8 cellular contexts compared by ENCODE assay signal in genomic region chr12:52119398-52120254, GRCh38. TPM values are rescaled to one million over a fixed set of nuclear protein-coding genes. Genes with fewer than 3 reads are reported as not detected.
DNase-seq lines count a peak whose midpoint lies in the region; ATAC-seq and TF ChIP-seq lines count a peak whose summit lies in the region.

No MANE protein-coding gene starts in this region.

- TF ChIP-seq CTCF in AG04449 (IDR thresholded peaks at IDR 0.05; ENCODE audit: insufficient read depth, low read length, missing control alignments) (peak; percentile 73), GM12873 (IDR thresholded peaks at IDR 0.05; ENCODE audit: insufficient read depth, low read depth, low read length, missing control alignments) (peak; percentile 81), heart right ventricle (IDR thresholded peaks at IDR 0.05) (peak; percentile 33 to 71 (median 60))

- peak; percentile 44 to 82 (median 59) for ATAC-seq in heart right ventricle
- ATAC-seq in GM21786 (IDR thresholded peaks at IDR 0.05; ENCODE audit: unreplicated experiment), result no peak

- POLR2A ChIA-PET in AG04449 (lab: Yijun Ruan, JAX), result no interaction called here

- H3K4me3 ChIP-seq in AG04449 (ENCODE audit: low read depth, low read length), result no peak overlapping the region
- no peak overlapping the region for H3K4me3 ChIP-seq in heart right ventricle

- no peaks in the 10 kb centered on the region for H3K36me3 ChIP-seq in heart right ventricle

- no peaks in the 10 kb centered on the region for H3K9me3 ChIP-seq in heart right ventricle

- CTCF ChIA-PET in AG04449 (lab: Yijun Ruan, JAX), result interaction anchor here (0.7 to 5.6 kb wide), 21 partner anchors 9 to 127 kb away, joined by 3 to 155 read pairs (median 6); partner anchors contain the start of gene TAMALIN

- intact Hi-C loops in heart right ventricle (cut with DNase I), result loop anchor here in 8 of 10 donors (2.0 to 10.0 kb wide), 7 partner anchors 37 to 125 kb away; no protein-coding TSS in a partner anchor

- H3K4me1 ChIP-seq in heart right ventricle, result peaks cover 4 to 17% (median 11%) of the 10 kb centered on the region in 9 donors

- peaks cover 0 to 40% (median 28%) of the 10 kb centered on the region in 7 donors for H3K27me3 ChIP-seq in heart right ventricle

- WGBS in heart right ventricle, 2 donors, result 23 to 24% methylated on average over 23 of the region's 23 CpGs

- no peak overlapping the region for H3K27ac ChIP-seq in heart right ventricle

- DNase-seq in AG04449 (ENCODE audit: low read depth, low spot score) (no peak), NCI-H2196 (lab: John Stamatoyannopoulos, UW; ENCODE audit: unreplicated experiment) (peak; percentile 88), activated T-cell treated with anti-CD3 and anti-CD28 coated beads for 48 hours (ENCODE audit: low read depth) (peak; percentile 38), heart right ventricle (no peak), NCI-H1105 treated with DMSO at 0.1 percent for 48 hours (lab: John Stamatoyannopoulos, UW) (no peak)
- DNase-seq in stimulated activated CD4-positive, alpha-beta T cell treated with anti-CD3 and anti-CD28 coated beads, TNF-alpha, amount 100 ng/mL, for 1 hour (ENCODE audit: low read depth in 3 of 3, low spot score in 1 of 3), result peak in 2 of 3 donors; percentile 11 to 26

RNA-seq across cellular contexts. Expression of gene SMIM41, which starts 40.1 kb away (rescaled TPM):
- under 1 TPM in 3 of 10 donors, not detected in 7; 0.19 to 0.52 (median 0.26) TPM for total RNA-seq in heart right ventricle
- polyA plus RNA-seq in heart right ventricle, result under 1 TPM in 1 of 2 donors, not detected in 1; 0.29 TPM

RNA-seq across cellular contexts. Expression of gene ATG101, which starts 49.8 kb away (rescaled TPM):
- total RNA-seq in heart right ventricle, result 10 to 100 TPM; 17.5 to 31.8 (median 22.2) TPM
- polyA plus RNA-seq in heart right ventricle, result 10 to 100 TPM; 14.6 to 90.2 TPM

Comparison
In these comparisons a context has a peak if more than half of its experiments do, and no peak if none do; other contexts are left out.
1. DNase-seq: peak in NCI-H2196 (single experiment), activated T-cell treated with anti-CD3 and anti-CD28 coated beads for 48 hours (single experiment) and stimulated activated CD4-positive, alpha-beta T cell treated with anti-CD3 and anti-CD28 coated beads, TNF-alpha, amount 100 ng/mL, for 1 hour (2 of 3); none in AG04449 (single experiment), heart right ventricle (0 of 2) and NCI-H1105 treated with DMSO at 0.1 percent for 48 hours (single experiment).
2. Peak in every context shown above with its lines, with median percentiles within 50 percentile points of each other: CTCF ChIP-seq.